1 cellular context compared by ENCODE assay signal in the genomic region with DNA sequence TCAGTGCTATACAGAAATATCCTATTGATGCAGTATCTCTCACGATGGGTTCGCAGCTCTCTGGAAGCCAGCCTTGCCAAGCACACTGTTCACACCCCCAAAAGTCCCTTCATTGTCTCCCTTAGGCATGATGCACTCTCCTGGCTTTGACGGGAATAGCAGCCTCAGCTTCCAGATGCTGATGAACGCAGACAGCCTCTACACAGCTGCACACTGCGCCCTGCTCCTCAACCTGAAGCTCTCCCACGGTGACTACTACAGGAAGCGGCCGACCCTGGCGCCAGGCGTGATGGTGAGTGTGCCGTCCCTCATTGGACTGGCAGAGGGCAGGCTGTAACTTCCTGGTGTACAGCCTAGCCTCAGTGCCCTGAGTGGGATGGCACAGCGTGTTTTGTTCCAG.
TF ChIP-seq lines count a peak whose summit lies in the region.

No MANE protein-coding gene starts in this region.

TF ChIP-seq in HepG2, 621 proteins besides CTCF, POLR2A, EP300 and RAD21 (continued from another document and continues in another):
- no peak for TF ChIP-seq ARNT2 (CRISPR knock-in tag; IDR thresholded peaks at IDR 0.05; ENCODE audit: low read depth)
- TF ChIP-seq MBNL3 (CRISPR knock-in tag; conservative IDR thresholded peaks at IDR 0.05), result no peak
- TF ChIP-seq HNRNPL (IDR thresholded peaks at IDR 0.05; ENCODE audit: low read depth, low read length), result no peak
- TF ChIP-seq ZNF740 (CRISPR knock-in tag; IDR thresholded peaks at IDR 0.05), result no peak
- TF ChIP-seq MEIS2 (CRISPR knock-in tag; IDR thresholded peaks at IDR 0.05), result no peak
- TF ChIP-seq ZFP37 (CRISPR knock-in tag; IDR thresholded peaks at IDR 0.05; ENCODE audit: borderline replicate concordance), result no peak
- TF ChIP-seq RCOR2 (CRISPR knock-in tag; IDR thresholded peaks at IDR 0.05), result no peak
- TF ChIP-seq ZNF510 (CRISPR knock-in tag; IDR thresholded peaks at IDR 0.05; ENCODE audit: low read depth), result no peak
- no peak for TF ChIP-seq ZNF674 (CRISPR knock-in tag; IDR thresholded peaks at IDR 0.05; ENCODE audit: low read depth)
- peak; percentile 40; the same call in 1 of the 2 replicates for TF ChIP-seq ZNF614 (CRISPR knock-in tag; IDR thresholded peaks at IDR 0.05; ENCODE audit: borderline replicate concordance)
- no peak for TF ChIP-seq EEA1 (CRISPR knock-in tag; IDR thresholded peaks at IDR 0.05; ENCODE audit: borderline replicate concordance)
- no peak for TF ChIP-seq ZSCAN21 (CRISPR knock-in tag; IDR thresholded peaks at IDR 0.05; ENCODE audit: borderline replicate concordance)
- no peak for TF ChIP-seq GPBP1L1 (CRISPR knock-in tag; IDR thresholded peaks at IDR 0.05)
- TF ChIP-seq BRCA1 (CRISPR knock-in tag; IDR thresholded peaks at IDR 0.05), result no peak
- TF ChIP-seq KMT2A (CRISPR knock-in tag; IDR thresholded peaks at IDR 0.05), result no peak
- no peak for TF ChIP-seq CAMTA2 (CRISPR knock-in tag; IDR thresholded peaks at IDR 0.05; ENCODE audit: borderline replicate concordance)
- TF ChIP-seq, protein P1, sequence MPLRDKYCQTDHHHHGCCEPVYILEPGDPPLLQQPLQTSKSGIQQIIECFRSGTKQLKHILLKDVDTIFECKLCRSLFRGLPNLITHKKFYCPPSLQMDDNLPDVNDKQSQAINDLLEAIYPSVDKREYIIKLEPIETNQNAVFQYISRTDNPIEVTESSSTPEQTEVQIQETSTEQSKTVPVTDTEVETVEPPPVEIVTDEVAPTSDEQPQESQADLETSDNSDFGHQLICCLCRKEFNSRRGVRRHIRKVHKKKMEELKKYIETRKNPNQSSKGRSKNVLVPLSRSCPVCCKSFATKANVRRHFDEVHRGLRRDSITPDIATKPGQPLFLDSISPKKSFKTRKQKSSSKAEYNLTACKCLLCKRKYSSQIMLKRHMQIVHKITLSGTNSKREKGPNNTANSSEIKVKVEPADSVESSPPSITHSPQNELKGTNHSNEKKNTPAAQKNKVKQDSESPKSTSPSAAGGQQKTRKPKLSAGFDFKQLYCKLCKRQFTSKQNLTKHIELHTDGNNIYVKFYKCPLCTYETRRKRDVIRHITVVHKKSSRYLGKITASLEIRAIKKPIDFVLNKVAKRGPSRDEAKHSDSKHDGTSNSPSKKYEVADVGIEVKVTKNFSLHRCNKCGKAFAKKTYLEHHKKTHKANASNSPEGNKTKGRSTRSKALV (CRISPR knock-in tag; IDR thresholded peaks at IDR 0.05), result no peak
- no peak for TF ChIP-seq GFI1 (CRISPR knock-in tag; IDR thresholded peaks at IDR 0.05; ENCODE audit: borderline replicate concordance)
- no peak for TF ChIP-seq ZBTB8A (CRISPR knock-in tag; IDR thresholded peaks at IDR 0.05; ENCODE audit: borderline replicate concordance, low read depth)
- no peak for TF ChIP-seq SRSF9 (IDR thresholded peaks at IDR 0.05; ENCODE audit: borderline replicate concordance, insufficient read depth, low read depth, low read length, poor library complexity, severe bottlenecking)
- TF ChIP-seq MED13 (CRISPR knock-in tag; IDR thresholded peaks at IDR 0.05), result no peak
- no peak for TF ChIP-seq KLF12 (CRISPR knock-in tag; IDR thresholded peaks at IDR 0.05; ENCODE audit: borderline replicate concordance)
- no peak for TF ChIP-seq EZH2 (conservative IDR thresholded peaks at IDR 0.05; ENCODE audit: low read depth, low read length)
- TF ChIP-seq, protein P2, sequence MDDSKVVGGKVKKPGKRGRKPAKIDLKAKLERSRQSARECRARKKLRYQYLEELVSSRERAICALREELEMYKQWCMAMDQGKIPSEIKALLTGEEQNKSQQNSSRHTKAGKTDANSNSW (CRISPR knock-in tag; IDR thresholded peaks at IDR 0.05; ENCODE audit: borderline replicate concordance), result no peak
- no peak for TF ChIP-seq ZNF552 (CRISPR knock-in tag; IDR thresholded peaks at IDR 0.05; ENCODE audit: borderline replicate concordance)
- no peak for TF ChIP-seq ZC3H13 (CRISPR knock-in tag; IDR thresholded peaks at IDR 0.05)
- peak; percentile 94 for TF ChIP-seq SMC3 (IDR thresholded peaks at IDR 0.05; ENCODE audit: low read length)
- TF ChIP-seq, protein P3, sequence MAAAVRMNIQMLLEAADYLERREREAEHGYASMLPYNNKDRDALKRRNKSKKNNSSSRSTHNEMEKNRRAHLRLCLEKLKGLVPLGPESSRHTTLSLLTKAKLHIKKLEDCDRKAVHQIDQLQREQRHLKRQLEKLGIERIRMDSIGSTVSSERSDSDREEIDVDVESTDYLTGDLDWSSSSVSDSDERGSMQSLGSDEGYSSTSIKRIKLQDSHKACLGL (CRISPR knock-in tag; IDR thresholded peaks at IDR 0.05), result no peak
- TF ChIP-seq AHR (CRISPR knock-in tag; IDR thresholded peaks at IDR 0.05), result no peak
- 0 out of 2 replicates have a peak, but pooled peaks have one; percentile 22 for TF ChIP-seq ZBTB38 (CRISPR knock-in tag; IDR thresholded peaks at IDR 0.05)
- TF ChIP-seq, protein P4, sequence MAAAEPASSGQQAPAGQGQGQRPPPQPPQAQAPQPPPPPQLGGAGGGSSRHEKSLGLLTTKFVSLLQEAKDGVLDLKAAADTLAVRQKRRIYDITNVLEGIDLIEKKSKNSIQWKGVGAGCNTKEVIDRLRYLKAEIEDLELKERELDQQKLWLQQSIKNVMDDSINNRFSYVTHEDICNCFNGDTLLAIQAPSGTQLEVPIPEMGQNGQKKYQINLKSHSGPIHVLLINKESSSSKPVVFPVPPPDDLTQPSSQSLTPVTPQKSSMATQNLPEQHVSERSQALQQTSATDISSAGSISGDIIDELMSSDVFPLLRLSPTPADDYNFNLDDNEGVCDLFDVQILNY (CRISPR knock-in tag; conservative IDR thresholded peaks at IDR 0.05), result no peak
- no peak for TF ChIP-seq ATF7 (IDR thresholded peaks at IDR 0.05)
- TF ChIP-seq ATF7 (CRISPR knock-in tag; IDR thresholded peaks at IDR 0.05), result no peak
- TF ChIP-seq ZMAT3 (CRISPR knock-in tag; conservative IDR thresholded peaks at IDR 0.05), result no peak
- TF ChIP-seq JUNB (CRISPR knock-in tag; IDR thresholded peaks at IDR 0.05; ENCODE audit: borderline replicate concordance), result no peak
- no peak for TF ChIP-seq HNRNPLL (IDR thresholded peaks at IDR 0.05; ENCODE audit: low read depth, low read length, poor library complexity, severe bottlenecking)
- TF ChIP-seq ZNF431 (CRISPR knock-in tag; IDR thresholded peaks at IDR 0.05; ENCODE audit: borderline replicate concordance, low read depth), result 0 out of 2 replicates have a peak, but pooled peaks have one; percentile 27
- TF ChIP-seq NFYB (CRISPR knock-in tag; IDR thresholded peaks at IDR 0.05), result no peak
- TF ChIP-seq, protein P5, sequence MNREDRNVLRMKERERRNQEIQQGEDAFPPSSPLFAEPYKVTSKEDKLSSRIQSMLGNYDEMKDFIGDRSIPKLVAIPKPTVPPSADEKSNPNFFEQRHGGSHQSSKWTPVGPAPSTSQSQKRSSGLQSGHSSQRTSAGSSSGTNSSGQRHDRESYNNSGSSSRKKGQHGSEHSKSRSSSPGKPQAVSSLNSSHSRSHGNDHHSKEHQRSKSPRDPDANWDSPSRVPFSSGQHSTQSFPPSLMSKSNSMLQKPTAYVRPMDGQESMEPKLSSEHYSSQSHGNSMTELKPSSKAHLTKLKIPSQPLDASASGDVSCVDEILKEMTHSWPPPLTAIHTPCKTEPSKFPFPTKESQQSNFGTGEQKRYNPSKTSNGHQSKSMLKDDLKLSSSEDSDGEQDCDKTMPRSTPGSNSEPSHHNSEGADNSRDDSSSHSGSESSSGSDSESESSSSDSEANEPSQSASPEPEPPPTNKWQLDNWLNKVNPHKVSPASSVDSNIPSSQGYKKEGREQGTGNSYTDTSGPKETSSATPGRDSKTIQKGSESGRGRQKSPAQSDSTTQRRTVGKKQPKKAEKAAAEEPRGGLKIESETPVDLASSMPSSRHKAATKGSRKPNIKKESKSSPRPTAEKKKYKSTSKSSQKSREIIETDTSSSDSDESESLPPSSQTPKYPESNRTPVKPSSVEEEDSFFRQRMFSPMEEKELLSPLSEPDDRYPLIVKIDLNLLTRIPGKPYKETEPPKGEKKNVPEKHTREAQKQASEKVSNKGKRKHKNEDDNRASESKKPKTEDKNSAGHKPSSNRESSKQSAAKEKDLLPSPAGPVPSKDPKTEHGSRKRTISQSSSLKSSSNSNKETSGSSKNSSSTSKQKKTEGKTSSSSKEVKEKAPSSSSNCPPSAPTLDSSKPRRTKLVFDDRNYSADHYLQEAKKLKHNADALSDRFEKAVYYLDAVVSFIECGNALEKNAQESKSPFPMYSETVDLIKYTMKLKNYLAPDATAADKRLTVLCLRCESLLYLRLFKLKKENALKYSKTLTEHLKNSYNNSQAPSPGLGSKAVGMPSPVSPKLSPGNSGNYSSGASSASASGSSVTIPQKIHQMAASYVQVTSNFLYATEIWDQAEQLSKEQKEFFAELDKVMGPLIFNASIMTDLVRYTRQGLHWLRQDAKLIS (CRISPR knock-in tag; IDR thresholded peaks at IDR 0.05), result no peak
- TF ChIP-seq ZNF556 (CRISPR knock-in tag; IDR thresholded peaks at IDR 0.05; ENCODE audit: borderline replicate concordance), result no peak
- TF ChIP-seq ZNF672 (CRISPR knock-in tag; IDR thresholded peaks at IDR 0.05), result no peak
- TF ChIP-seq ZFX (CRISPR knock-in tag; IDR thresholded peaks at IDR 0.05; ENCODE audit: low read depth), result peak; percentile 36; the same call in 1 of the 2 replicates
- peak; percentile 91 for TF ChIP-seq STAG1 (CRISPR knock-in tag; IDR thresholded peaks at IDR 0.05)
- no peak for TF ChIP-seq ZNF234 (CRISPR knock-in tag; conservative IDR thresholded peaks at IDR 0.05)
- peak; percentile 40 for TF ChIP-seq RXRA (CRISPR knock-in tag; IDR thresholded peaks at IDR 0.05)
- TF ChIP-seq ZNF501 (CRISPR knock-in tag; IDR thresholded peaks at IDR 0.05), result no peak
- TF ChIP-seq, protein P6, sequence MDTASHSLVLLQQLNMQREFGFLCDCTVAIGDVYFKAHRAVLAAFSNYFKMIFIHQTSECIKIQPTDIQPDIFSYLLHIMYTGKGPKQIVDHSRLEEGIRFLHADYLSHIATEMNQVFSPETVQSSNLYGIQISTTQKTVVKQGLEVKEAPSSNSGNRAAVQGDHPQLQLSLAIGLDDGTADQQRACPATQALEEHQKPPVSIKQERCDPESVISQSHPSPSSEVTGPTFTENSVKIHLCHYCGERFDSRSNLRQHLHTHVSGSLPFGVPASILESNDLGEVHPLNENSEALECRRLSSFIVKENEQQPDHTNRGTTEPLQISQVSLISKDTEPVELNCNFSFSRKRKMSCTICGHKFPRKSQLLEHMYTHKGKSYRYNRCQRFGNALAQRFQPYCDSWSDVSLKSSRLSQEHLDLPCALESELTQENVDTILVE (CRISPR knock-in tag; IDR thresholded peaks at IDR 0.05), result no peak
- no peak for TF ChIP-seq SNAI1 (CRISPR knock-in tag; IDR thresholded peaks at IDR 0.05; ENCODE audit: borderline replicate concordance)
- TF ChIP-seq, protein P7, sequence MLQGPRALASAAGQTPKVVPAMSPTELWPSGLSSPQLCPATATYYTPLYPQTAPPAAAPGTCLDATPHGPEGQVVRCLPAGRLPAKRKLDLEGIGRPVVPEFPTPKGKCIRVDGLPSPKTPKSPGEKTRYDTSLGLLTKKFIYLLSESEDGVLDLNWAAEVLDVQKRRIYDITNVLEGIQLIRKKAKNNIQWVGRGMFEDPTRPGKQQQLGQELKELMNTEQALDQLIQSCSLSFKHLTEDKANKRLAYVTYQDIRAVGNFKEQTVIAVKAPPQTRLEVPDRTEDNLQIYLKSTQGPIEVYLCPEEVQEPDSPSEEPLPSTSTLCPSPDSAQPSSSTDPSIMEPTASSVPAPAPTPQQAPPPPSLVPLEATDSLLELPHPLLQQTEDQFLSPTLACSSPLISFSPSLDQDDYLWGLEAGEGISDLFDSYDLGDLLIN (CRISPR knock-in tag; IDR thresholded peaks at IDR 0.05; ENCODE audit: borderline replicate concordance), result no peak
- TF ChIP-seq ZNF20 (CRISPR knock-in tag; IDR thresholded peaks at IDR 0.05), result no peak
- TF ChIP-seq KLF15 (CRISPR knock-in tag; IDR thresholded peaks at IDR 0.05; ENCODE audit: borderline replicate concordance), result no peak
- no peak for TF ChIP-seq STAT6 (CRISPR knock-in tag; IDR thresholded peaks at IDR 0.05; ENCODE audit: borderline replicate concordance)
- no peak for TF ChIP-seq ZNF670 (CRISPR knock-in tag; IDR thresholded peaks at IDR 0.05; ENCODE audit: borderline replicate concordance)
- no peak for TF ChIP-seq SNRNP70 (IDR thresholded peaks at IDR 0.05; ENCODE audit: low read depth, low read length)
- TF ChIP-seq ZNF737 (CRISPR knock-in tag; IDR thresholded peaks at IDR 0.05; ENCODE audit: borderline replicate concordance), result no peak
- no peak for TF ChIP-seq EED (CRISPR knock-in tag; IDR thresholded peaks at IDR 0.05)
- no peak for TF ChIP-seq MZF1 (CRISPR knock-in tag; IDR thresholded peaks at IDR 0.05; ENCODE audit: borderline replicate concordance)
- TF ChIP-seq PAWR (CRISPR knock-in tag; IDR thresholded peaks at IDR 0.05; ENCODE audit: borderline replicate concordance), result no peak
- TF ChIP-seq ZFAT (CRISPR knock-in tag; conservative IDR thresholded peaks at IDR 0.05), result no peak
- TF ChIP-seq ZFP1 (CRISPR knock-in tag; IDR thresholded peaks at IDR 0.05), result no peak
- no peak for TF ChIP-seq CREB1 (IDR thresholded peaks at IDR 0.05)
- TF ChIP-seq CREB1 (CRISPR knock-in tag; IDR thresholded peaks at IDR 0.05), result no peak
- TF ChIP-seq ZNF30 (CRISPR knock-in tag; IDR thresholded peaks at IDR 0.05), result no peak
- no peak for TF ChIP-seq ZNF432 (CRISPR knock-in tag; IDR thresholded peaks at IDR 0.05; ENCODE audit: borderline replicate concordance)
